In the genomic region with DNA sequence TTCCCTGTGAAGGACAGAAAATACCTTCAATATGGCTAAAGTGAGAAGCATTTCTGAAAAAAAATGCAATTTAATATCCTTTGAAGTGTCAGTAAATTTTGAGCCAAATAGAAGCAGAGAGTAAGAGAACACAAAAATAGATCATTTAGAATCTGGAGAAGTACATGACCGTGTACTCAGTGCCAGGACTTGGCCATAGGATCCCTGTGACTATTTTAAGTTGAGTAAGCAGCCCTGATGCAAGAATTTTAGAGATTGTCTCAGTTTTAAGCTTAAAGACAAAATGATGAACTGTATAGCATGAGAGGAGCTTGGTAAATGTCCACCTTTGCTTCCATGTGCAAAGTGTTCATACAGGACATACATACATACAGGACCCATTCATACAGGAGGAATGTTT, we compare ENCODE assay signal across 12 cellular contexts. TPM values are rescaled to one million over a fixed set of nuclear protein-coding genes. Genes with fewer than 3 reads are reported as not detected.
DNase-seq lines count a peak whose midpoint lies in the region; ATAC-seq and TF ChIP-seq lines count a peak whose summit lies in the region.
"Had no signal": no experiment of that assay in that cellular context is flagged by ENCODE, and none has a peak within 500 bp of the region (broad histone marks: within the 10 kb centered on the region; RNA-seq: fewer than 3 reads in every experiment).

No MANE protein-coding gene starts in this region.

- TF ChIP-seq CTCF in AG10803 (conservative IDR thresholded peaks at IDR 0.05; ENCODE audit: low read length), result no peak
- TF ChIP-seq CTCF in foreskin fibroblast (IDR thresholded peaks at IDR 0.05; ENCODE audit: low read depth, low read length), result no peak
- no peak for TF ChIP-seq CTCF in glutamatergic neuron (IDR thresholded peaks at IDR 0.05; ENCODE audit: partially characterized antibody, unreplicated experiment)

- no peak for ATAC-seq in HG03280 (IDR thresholded peaks at IDR 0.05; ENCODE audit: unreplicated experiment)
- ATAC-seq in HG02588 (IDR thresholded peaks at IDR 0.05; ENCODE audit: unreplicated experiment), result no peak
- ATAC-seq: Panc1 had no signal

- POLR2A ChIA-PET in activated CD4-positive, alpha-beta memory T cell treated with anti-CD3 and anti-CD28 coated beads for 36 hours (lab: Charles Lee), result interaction anchor here (0.6 kb wide), 1 partner anchor 11 kb away, joined by 5 read pairs; no protein-coding TSS in a partner anchor

- peak; percentile 58 for DNase-seq in AG10803 (ENCODE audit: low read depth)
- peak; percentile 33 for DNase-seq in EH (ENCODE audit: low read depth)
- DNase-seq in activated CD4-positive, alpha-beta memory T cell treated with anti-CD3 and anti-CD28 coated beads for 36 hours, result no peak
- DNase-seq in foreskin fibroblast, result peak; percentile 10 to 41
- no peak for DNase-seq in glutamatergic neuron
- no peak for DNase-seq in CD1c-positive myeloid dendritic cell (ENCODE audit: extremely low spot score)
- DNase-seq: islet precursor cell; NCI-H2107; stimulated activated CD8-positive, alpha-beta memory T cell treated with anti-CD3 and anti-CD28 coated beads, Interleukin-4, amount 100 ng/mL, for 48 hours had no signal

- no peaks in the 10 kb centered on the region for H3K9me3 Mint-ChIP-seq in activated CD4-positive, alpha-beta memory T cell treated with anti-CD3 and anti-CD28 coated beads for 36 hours
- no peaks in the 10 kb centered on the region for H3K9me3 Mint-ChIP-seq in glutamatergic neuron (ENCODE audit: unreplicated experiment)

- H3K4me3 Mint-ChIP-seq in activated CD4-positive, alpha-beta memory T cell treated with anti-CD3 and anti-CD28 coated beads for 36 hours, result peak overlapping the region; percentile 62
- no peak overlapping the region for H3K4me3 Mint-ChIP-seq in glutamatergic neuron (ENCODE audit: unreplicated experiment)

- peak overlapping the region; percentile 65 for H3K27ac Mint-ChIP-seq in activated CD4-positive, alpha-beta memory T cell treated with anti-CD3 and anti-CD28 coated beads for 36 hours
- no peak overlapping the region for H3K27ac Mint-ChIP-seq in glutamatergic neuron (ENCODE audit: unreplicated experiment)

- CTCF ChIA-PET in activated CD4-positive, alpha-beta memory T cell treated with anti-CD3 and anti-CD28 coated beads for 36 hours (lab: Charles Lee), result no interaction called here

- H3K4me3 ChIP-seq in AG10803 (ENCODE audit: low read length) (no peak overlapping the region), foreskin fibroblast (ENCODE audit: low read depth in 1 of 2, low read length in 2 of 2) (no peak overlapping the region)

- no peaks in the 10 kb centered on the region for H3K27me3 Mint-ChIP-seq in activated CD4-positive, alpha-beta memory T cell treated with anti-CD3 and anti-CD28 coated beads for 36 hours
- no peaks in the 10 kb centered on the region for H3K27me3 Mint-ChIP-seq in glutamatergic neuron (ENCODE audit: unreplicated experiment)

- intact Hi-C loops in activated CD4-positive, alpha-beta memory T cell treated with anti-CD3 and anti-CD28 coated beads for 36 hours (cut with micrococcal nuclease), result loop anchor here (5.0 to 10.0 kb wide), 5 partner anchors 574 to 788 kb away; a partner anchor contains a TSS

- peaks cover 45% of the 10 kb centered on the region for H3K4me1 Mint-ChIP-seq in activated CD4-positive, alpha-beta memory T cell treated with anti-CD3 and anti-CD28 coated beads for 36 hours (ENCODE audit: low read depth)
- H3K4me1 Mint-ChIP-seq in glutamatergic neuron (ENCODE audit: low read depth, unreplicated experiment), result peaks cover 6% of the 10 kb centered on the region

- peaks cover 38% of the 10 kb centered on the region for H3K36me3 Mint-ChIP-seq in activated CD4-positive, alpha-beta memory T cell treated with anti-CD3 and anti-CD28 coated beads for 36 hours
- no peaks in the 10 kb centered on the region for H3K36me3 Mint-ChIP-seq in glutamatergic neuron (ENCODE audit: unreplicated experiment)

RNA-seq across cellular contexts. Expression of a gene that starts 2.5 kb away (rescaled TPM):
- 10 to 100 TPM; 25.1 to 27.2 TPM for total RNA-seq in activated CD4-positive, alpha-beta memory T cell treated with anti-CD3 and anti-CD28 coated beads for 36 hours
- total RNA-seq in glutamatergic neuron (ENCODE audit: unreplicated experiment), result 1.3 TPM

Comparison
In these comparisons a context has a peak if more than half of its experiments do, and no peak if none do; other contexts are left out.
1. DNase-seq: peak in AG10803 (single experiment), EH (single experiment) and foreskin fibroblast (2 of 2); none in activated CD4-positive, alpha-beta memory T cell treated with anti-CD3 and anti-CD28 coated beads for 36 hours (single experiment), glutamatergic neuron (single experiment) and CD1c-positive myeloid dendritic cell (single experiment).
2. RNA of a gene that starts 2.5 kb away (total RNA-seq): 25.1 to 27.2 TPM in activated CD4-positive, alpha-beta memory T cell treated with anti-CD3 and anti-CD28 coated beads for 36 hours; 1.3 TPM in glutamatergic neuron (single experiment); every median in the first group is over 10 times any median in the second.